In genomic region chr17:42275527-42276358, GRCh38 we compare ENCODE assay signal across 8 cellular contexts. TPM values are rescaled to one million over a fixed set of nuclear protein-coding genes. Genes with fewer than 3 reads are reported as not detected.
DNase-seq lines count a peak whose midpoint lies in the region; ATAC-seq and TF ChIP-seq lines count a peak whose summit lies in the region.

No MANE protein-coding gene starts in this region.

- no peaks in the 10 kb centered on the region for H3K9me3 Mint-ChIP-seq in naive thymus-derived CD8-positive, alpha-beta T cell
- no peaks in the 10 kb centered on the region for H3K9me3 Mint-ChIP-seq in type B pancreatic cell

- TF ChIP-seq CTCF in AG09309 (IDR thresholded peaks at IDR 0.05; ENCODE audit: control insufficient read depth, insufficient read depth, low read depth, low read length, missing control alignments) (no peak), epithelial cell of esophagus (IDR thresholded peaks at IDR 0.05; ENCODE audit: insufficient read depth, low read depth, low read length, missing control alignments) (no peak), type B pancreatic cell (conservative IDR thresholded peaks at IDR 0.05) (no peak)

- no peak for TF ChIP-seq EP300 in Ishikawa (IDR thresholded peaks at IDR 0.05; ENCODE audit: borderline replicate concordance)

- DNase-seq in AG09309 (ENCODE audit: low read depth): no peak
- peak; percentile 34 to 36 for DNase-seq in activated CD4-positive, alpha-beta T cell treated with anti-CD3 and anti-CD28 coated beads, Interleukin-2, amount 50 U/mL, for 4 hours
- DNase-seq in epithelial cell of esophagus (ENCODE audit: low read depth): no peak
- DNase-seq in naive thymus-derived CD8-positive, alpha-beta T cell: peak in 8 of 10 donors; percentile 20 to 72 (median 54)
- DNase-seq in type B pancreatic cell (ENCODE audit: extremely low spot score, unreplicated experiment): peak; percentile 79
- no peak for DNase-seq in DMS114 treated with DMSO at 0.1 percent for 48 hours (lab: John Stamatoyannopoulos, UW; ENCODE audit: unreplicated experiment)

- peak overlapping the region; percentile 94 to 98 (median 96) for H3K27ac Mint-ChIP-seq in naive thymus-derived CD8-positive, alpha-beta T cell
- peak overlapping the region; percentile 84 for H3K27ac Mint-ChIP-seq in type B pancreatic cell

- TF ChIP-seq RAD21 in Ishikawa (IDR thresholded peaks at IDR 0.05; ENCODE audit: low read depth): no peak

- no peaks in the 10 kb centered on the region for H3K27me3 Mint-ChIP-seq in naive thymus-derived CD8-positive, alpha-beta T cell
- no peaks in the 10 kb centered on the region for H3K27me3 Mint-ChIP-seq in type B pancreatic cell

- ATAC-seq in GM19328 (IDR thresholded peaks at IDR 0.05; ENCODE audit: unreplicated experiment): peak; percentile 42
- peak; percentile 56 to 59 for ATAC-seq in naive thymus-derived CD8-positive, alpha-beta T cell

- H3K4me3 ChIP-seq in AG09309 (ENCODE audit: control insufficient read depth, low read depth, low read length) (peak overlapping the region; percentile 85), epithelial cell of esophagus (ENCODE audit: low read length) (peak overlapping the region; percentile 76)

- H3K4me3 Mint-ChIP-seq in naive thymus-derived CD8-positive, alpha-beta T cell: peak overlapping the region; percentile 86 to 100 (median 96)
- peak overlapping the region; percentile 94 for H3K4me3 Mint-ChIP-seq in type B pancreatic cell

- peaks cover 0 to under 1% (median 0%) of the 10 kb centered on the region in 3 donors for H3K36me3 Mint-ChIP-seq in naive thymus-derived CD8-positive, alpha-beta T cell
- H3K36me3 Mint-ChIP-seq in type B pancreatic cell: no peaks in the 10 kb centered on the region

- peaks cover 33 to 64% (median 57%) of the 10 kb centered on the region in 4 donors for H3K4me1 Mint-ChIP-seq in naive thymus-derived CD8-positive, alpha-beta T cell
- H3K4me1 Mint-ChIP-seq in type B pancreatic cell (ENCODE audit: unreplicated experiment): peaks cover 36% of the 10 kb centered on the region

- POLR2A ChIA-PET in naive thymus-derived CD8-positive, alpha-beta T cell (lab: Charles Lee): interaction anchor here (0.6 to 6.7 kb wide), 13 partner anchors 10 to 261 kb away, joined by 3 to 142 read pairs (median 4); partner anchors contain the start of genes DNAJC7, GHDC, NAGLU and STAT3

TF ChIP-seq in Ishikawa, 13 proteins besides CTCF, POLR2A, EP300 and RAD21:
- TF ChIP-seq TCF12 (IDR thresholded peaks at IDR 0.05; ENCODE audit: low read depth) (no peak), YY1 (IDR thresholded peaks at IDR 0.05; ENCODE audit: low read depth) (0 out of 2 replicates have a peak, but pooled peaks have one; percentile 62), EGR1 (IDR thresholded peaks at IDR 0.05) (no peak), ZBTB7A (IDR thresholded peaks at IDR 0.05; ENCODE audit: low read depth) (peak; percentile 62; the same call in 1 of the 2 replicates)

RNA-seq across cellular contexts. Expression of gene STAT5B, which starts 0.4 kb away (rescaled TPM):
- total RNA-seq in naive thymus-derived CD8-positive, alpha-beta T cell: 100 to 1,000 TPM; 137 to 149 TPM
- polyA plus RNA-seq in naive thymus-derived CD8-positive, alpha-beta T cell: 10 to 100 TPM; 66.3 to 94.0 (median 82.8) TPM
- 22.0 and 42.3 TPM in 2 replicates for total RNA-seq in type B pancreatic cell (ENCODE audit: low replicate concordance)

RNA-seq across cellular contexts. Expression of gene STAT5A, which starts 12.6 kb away (rescaled TPM):
- 100 to 1,000 TPM; 117 to 122 TPM for total RNA-seq in naive thymus-derived CD8-positive, alpha-beta T cell
- polyA plus RNA-seq in naive thymus-derived CD8-positive, alpha-beta T cell: 100 to 1,000 TPM in 1 of 3 donors, 10 to 100 TPM in 2; 59.6 to 115 (median 89.1) TPM
- 1.6 and 2.0 TPM in 2 replicates for total RNA-seq in type B pancreatic cell (ENCODE audit: low replicate concordance)

Comparison
In these comparisons a context has a peak if more than half of its experiments do, and no peak if none do; other contexts are left out.
1. DNase-seq: peak in activated CD4-positive, alpha-beta T cell treated with anti-CD3 and anti-CD28 coated beads, Interleukin-2, amount 50 U/mL, for 4 hours (2 of 2), naive thymus-derived CD8-positive, alpha-beta T cell (8 of 10) and type B pancreatic cell (single experiment); none in AG09309 (single experiment), epithelial cell of esophagus (single experiment) and DMS114 treated with DMSO at 0.1 percent for 48 hours (single experiment).
2. RNA of gene STAT5A, which starts 12.6 kb away (total RNA-seq): 117 to 122 TPM in naive thymus-derived CD8-positive, alpha-beta T cell; 1.6 to 2.0 TPM in type B pancreatic cell; every median in the first group is over 10 times any median in the second.